Comparison of ENCODE assay signal across 1 cellular context in the genomic region with DNA sequence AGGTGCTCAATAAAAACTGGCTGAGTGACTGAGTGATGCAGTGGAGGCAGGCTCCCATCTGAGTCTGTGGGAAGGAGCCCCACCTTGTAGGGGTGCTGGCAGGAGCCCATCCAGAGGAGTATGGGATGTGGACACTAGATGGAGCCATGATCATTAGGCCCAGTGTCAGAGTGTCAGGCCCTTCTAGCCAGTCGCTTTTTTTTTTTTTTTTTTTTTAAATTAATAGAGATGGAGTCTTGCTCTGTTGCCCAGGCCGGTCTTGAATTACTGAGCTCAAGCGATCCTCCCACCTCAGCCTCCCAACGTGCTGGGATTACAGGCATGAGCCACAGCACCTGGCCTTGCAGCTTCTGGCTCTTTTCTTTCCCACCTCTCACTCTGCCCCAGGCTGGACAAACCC.
TF ChIP-seq lines count a peak whose summit lies in the region.

No MANE protein-coding gene starts in this region.

TF ChIP-seq in SK-N-SH, 30 proteins besides CTCF, POLR2A, EP300 and RAD21 (continued from another document):
- TF ChIP-seq, protein P1, sequence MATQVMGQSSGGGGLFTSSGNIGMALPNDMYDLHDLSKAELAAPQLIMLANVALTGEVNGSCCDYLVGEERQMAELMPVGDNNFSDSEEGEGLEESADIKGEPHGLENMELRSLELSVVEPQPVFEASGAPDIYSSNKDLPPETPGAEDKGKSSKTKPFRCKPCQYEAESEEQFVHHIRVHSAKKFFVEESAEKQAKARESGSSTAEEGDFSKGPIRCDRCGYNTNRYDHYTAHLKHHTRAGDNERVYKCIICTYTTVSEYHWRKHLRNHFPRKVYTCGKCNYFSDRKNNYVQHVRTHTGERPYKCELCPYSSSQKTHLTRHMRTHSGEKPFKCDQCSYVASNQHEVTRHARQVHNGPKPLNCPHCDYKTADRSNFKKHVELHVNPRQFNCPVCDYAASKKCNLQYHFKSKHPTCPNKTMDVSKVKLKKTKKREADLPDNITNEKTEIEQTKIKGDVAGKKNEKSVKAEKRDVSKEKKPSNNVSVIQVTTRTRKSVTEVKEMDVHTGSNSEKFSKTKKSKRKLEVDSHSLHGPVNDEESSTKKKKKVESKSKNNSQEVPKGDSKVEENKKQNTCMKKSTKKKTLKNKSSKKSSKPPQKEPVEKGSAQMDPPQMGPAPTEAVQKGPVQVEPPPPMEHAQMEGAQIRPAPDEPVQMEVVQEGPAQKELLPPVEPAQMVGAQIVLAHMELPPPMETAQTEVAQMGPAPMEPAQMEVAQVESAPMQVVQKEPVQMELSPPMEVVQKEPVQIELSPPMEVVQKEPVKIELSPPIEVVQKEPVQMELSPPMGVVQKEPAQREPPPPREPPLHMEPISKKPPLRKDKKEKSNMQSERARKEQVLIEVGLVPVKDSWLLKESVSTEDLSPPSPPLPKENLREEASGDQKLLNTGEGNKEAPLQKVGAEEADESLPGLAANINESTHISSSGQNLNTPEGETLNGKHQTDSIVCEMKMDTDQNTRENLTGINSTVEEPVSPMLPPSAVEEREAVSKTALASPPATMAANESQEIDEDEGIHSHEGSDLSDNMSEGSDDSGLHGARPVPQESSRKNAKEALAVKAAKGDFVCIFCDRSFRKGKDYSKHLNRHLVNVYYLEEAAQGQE (IDR thresholded peaks at IDR 0.05; ENCODE audit: low read depth, low read length), result no peak
- TF ChIP-seq SIN3A (IDR thresholded peaks at IDR 0.05; ENCODE audit: borderline replicate concordance, low read depth, low read length) (0 out of 2 replicates have a peak, but pooled peaks have one; percentile 45), FOSL2 (IDR thresholded peaks at IDR 0.05; ENCODE audit: borderline replicate concordance, low read depth) (no peak), GABPA (IDR thresholded peaks at IDR 0.05; ENCODE audit: low read depth) (no peak), NRF1 (IDR thresholded peaks at IDR 0.05; ENCODE audit: low read depth, low read length) (no peak), GATA2 (CRISPR knock-in tag; IDR thresholded peaks at IDR 0.05) (no peak)
- TF ChIP-seq, protein P2, sequence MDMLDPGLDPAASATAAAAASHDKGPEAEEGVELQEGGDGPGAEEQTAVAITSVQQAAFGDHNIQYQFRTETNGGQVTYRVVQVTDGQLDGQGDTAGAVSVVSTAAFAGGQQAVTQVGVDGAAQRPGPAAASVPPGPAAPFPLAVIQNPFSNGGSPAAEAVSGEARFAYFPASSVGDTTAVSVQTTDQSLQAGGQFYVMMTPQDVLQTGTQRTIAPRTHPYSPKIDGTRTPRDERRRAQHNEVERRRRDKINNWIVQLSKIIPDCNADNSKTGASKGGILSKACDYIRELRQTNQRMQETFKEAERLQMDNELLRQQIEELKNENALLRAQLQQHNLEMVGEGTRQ (IDR thresholded peaks at IDR 0.05; ENCODE audit: borderline replicate concordance, low read depth, low read length), result no peak
- TF ChIP-seq, protein P3, sequence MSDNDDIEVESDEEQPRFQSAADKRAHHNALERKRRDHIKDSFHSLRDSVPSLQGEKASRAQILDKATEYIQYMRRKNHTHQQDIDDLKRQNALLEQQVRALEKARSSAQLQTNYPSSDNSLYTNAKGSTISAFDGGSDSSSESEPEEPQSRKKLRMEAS (IDR thresholded peaks at IDR 0.05; ENCODE audit: low read depth), result no peak
TF ChIP-seq in SK-N-SH: peak in this region for 5.
